13 cellular contexts compared by ENCODE assay signal in the genomic region with DNA sequence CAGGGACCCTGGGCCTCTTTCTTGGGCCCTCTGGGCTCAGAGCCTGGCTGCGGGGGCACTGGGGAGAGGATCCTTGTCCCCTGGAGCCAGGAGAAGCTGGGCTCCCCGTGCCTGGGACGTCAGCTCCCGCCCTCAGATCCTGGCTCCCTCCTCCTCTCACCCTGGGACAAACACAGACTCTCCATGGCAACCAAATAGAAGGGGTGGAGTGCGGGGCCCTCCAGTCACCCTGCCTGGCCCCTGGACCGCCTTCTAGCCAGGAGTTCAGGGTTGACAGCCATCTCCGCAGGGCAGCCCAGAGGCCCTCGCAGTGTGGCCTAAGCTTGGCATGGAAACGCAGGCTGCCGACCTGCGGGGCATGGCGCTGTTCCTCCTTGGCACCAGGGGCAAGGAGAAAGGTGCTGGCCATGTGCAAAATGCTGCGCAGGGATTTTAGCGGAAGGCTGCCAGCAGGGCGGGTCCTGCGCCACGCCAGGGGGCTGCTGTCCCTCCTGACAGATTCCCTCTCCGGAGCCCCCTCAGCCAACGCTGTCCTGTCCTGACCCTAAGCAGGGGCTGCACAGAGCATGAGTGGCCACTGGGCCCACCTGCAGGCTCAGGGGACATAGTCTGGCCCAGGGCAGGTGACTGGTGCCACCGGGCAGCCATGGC. TPM values are rescaled to one million over a fixed set of nuclear protein-coding genes. Genes with fewer than 3 reads are reported as not detected.
DNase-seq lines count a peak whose midpoint lies in the region; ATAC-seq and TF ChIP-seq lines count a peak whose summit lies in the region.
"Had no signal": no experiment of that assay in that cellular context is flagged by ENCODE, and none has a peak within 500 bp of the region (broad histone marks: within the 10 kb centered on the region; RNA-seq: fewer than 3 reads in every experiment).

No MANE protein-coding gene starts in this region.

- peaks cover 0 to 10% (median 4%) of the 10 kb centered on the region in 5 donors for H3K27me3 Mint-ChIP-seq in naive thymus-derived CD4-positive, alpha-beta T cell

- H3K9ac ChIP-seq in mammary epithelial cell (ENCODE audit: insufficient read depth, low read length) = no peak overlapping the region

- H3K27ac ChIP-seq in breast epithelium (no peak overlapping the region), mammary epithelial cell (ENCODE audit: insufficient read depth, low read depth, low read length) (no peak overlapping the region), cardiac muscle cell (no peak overlapping the region)
- H3K27ac ChIP-seq in naive thymus-derived CD4-positive, alpha-beta T cell (ENCODE audit: low read depth, low read length) = no peak overlapping the region

- no peak overlapping the region for H3K4me2 ChIP-seq in mammary epithelial cell (ENCODE audit: insufficient read depth, low read depth, low read length)

- peaks cover 0 to 6% (median 0%) of the 10 kb centered on the region in 5 donors for H3K36me3 Mint-ChIP-seq in naive thymus-derived CD4-positive, alpha-beta T cell

- H3K9me3 ChIP-seq in breast epithelium = no peaks in the 10 kb centered on the region
- no peaks in the 10 kb centered on the region for H3K9me3 ChIP-seq in mammary epithelial cell (replicated peaks; ENCODE audit: insufficient read depth, low read length)
- no peaks in the 10 kb centered on the region for H3K9me3 ChIP-seq in cardiac muscle cell (ENCODE audit: low read depth)
- H3K9me3 ChIP-seq in naive thymus-derived CD4-positive, alpha-beta T cell (ENCODE audit: control insufficient read depth in 2 of 3, low read length in 3 of 3) = no peaks in the 10 kb centered on the region
- no peaks in the 10 kb centered on the region for H3K9me3 ChIP-seq in HAP-1

- no TSS peak for BruUV-seq in mammary epithelial cell (replicated peaks; lab: Mats Ljungman, UMichigan)

- H4K20me1 ChIP-seq in mammary epithelial cell (ENCODE audit: insufficient read depth, low read length) = no peaks in the 10 kb centered on the region

- no peaks in the 10 kb centered on the region for H3K79me2 ChIP-seq in mammary epithelial cell (ENCODE audit: insufficient read depth, low read length)

- TF ChIP-seq CTCF in breast epithelium (IDR thresholded peaks at IDR 0.05) (no peak), mammary epithelial cell (conservative IDR thresholded peaks at IDR 0.05 in 1 of 2, IDR thresholded peaks at IDR 0.05 in 1 of 2; ENCODE audit: extremely low read depth in 1 of 2, insufficient read depth in 1 of 2, low read depth in 1 of 2, low read length in 2 of 2) (no peak), cardiac muscle cell (IDR thresholded peaks at IDR 0.05; ENCODE audit: low read depth, low read length) (no peak)

- intact Hi-C loops in breast epithelium (cut with DNase I; ENCODE audit: low total_unique reads) = no loop called here
- intact Hi-C loops in mammary epithelial cell (cut with micrococcal nuclease) = no loop called here
- intact Hi-C loops in naive thymus-derived CD4-positive, alpha-beta T cell (cut with micrococcal nuclease) = no loop called here

- no peak overlapping the region for H2AFZ ChIP-seq in mammary epithelial cell (ENCODE audit: low read depth, low read length)

- peak; percentile 15 for ATAC-seq in naive thymus-derived CD4-positive, alpha-beta T cell
- ATAC-seq in GM19467 (IDR thresholded peaks at IDR 0.05; ENCODE audit: unreplicated experiment) = no peak
- ATAC-seq: activated T-helper 17 cell treated with anti-CD3 and anti-CD28 coated beads, Interleukin-2, amount 50 U/mL, for 72 hours had no signal

- POLR2A ChIA-PET in naive thymus-derived CD4-positive, alpha-beta T cell (lab: Charles Lee) = no interaction called here

- H3K27me3 ChIP-seq in breast epithelium = peaks cover 0 to 18% of the 10 kb centered on the region in 2 donors
- no peaks in the 10 kb centered on the region for H3K27me3 ChIP-seq in mammary epithelial cell (ENCODE audit: insufficient read depth, low read length)
- H3K27me3 ChIP-seq in cardiac muscle cell = no peaks in the 10 kb centered on the region
- no peaks in the 10 kb centered on the region for H3K27me3 ChIP-seq in naive thymus-derived CD4-positive, alpha-beta T cell (ENCODE audit: control insufficient read depth in 2 of 2, insufficient read depth in 2 of 2, low read length in 2 of 2)
- H3K27me3 ChIP-seq in HAP-1 (ENCODE audit: low read depth) = no peaks in the 10 kb centered on the region

- no peak for TF ChIP-seq POLR2A in breast epithelium (IDR thresholded peaks at IDR 0.05)

- peaks cover 0 to 2% (median 0%) of the 10 kb centered on the region in 11 donors for H3K9me3 Mint-ChIP-seq in naive thymus-derived CD4-positive, alpha-beta T cell
- H3K9me3 Mint-ChIP-seq: activated B cell treated with CpG ODN at 0.5 μM for 24 hours; activated T-helper 17 cell treated with anti-CD3 and anti-CD28 coated beads, Interleukin-2, amount 50 U/mL, for 72 hours had no signal

- no peak overlapping the region for H3K4me3 Mint-ChIP-seq in naive thymus-derived CD4-positive, alpha-beta T cell
- H3K4me3 Mint-ChIP-seq: activated B cell treated with CpG ODN at 0.5 μM for 24 hours; activated T-helper 17 cell treated with anti-CD3 and anti-CD28 coated beads, Interleukin-2, amount 50 U/mL, for 72 hours had no signal

- in situ Hi-C loops in mammary epithelial cell (cut with MboI; ENCODE audit: low sequenced_read_pairs in 2 of 2) = no loop called here
- in situ Hi-C loops in HAP-1 (cut with MboI; ENCODE audit: low sequenced_read_pairs) = no loop called here

- no peaks in the 10 kb centered on the region for H3K36me3 ChIP-seq in breast epithelium
- no peaks in the 10 kb centered on the region for H3K36me3 ChIP-seq in mammary epithelial cell (ENCODE audit: insufficient read depth, low read length)
- H3K36me3 ChIP-seq in cardiac muscle cell = no peaks in the 10 kb centered on the region
- no peaks in the 10 kb centered on the region for H3K36me3 ChIP-seq in naive thymus-derived CD4-positive, alpha-beta T cell (ENCODE audit: control insufficient read depth in 2 of 3, insufficient read depth in 3 of 3, low read length in 3 of 3)
- no peaks in the 10 kb centered on the region for H3K36me3 ChIP-seq in HAP-1 (replicated peaks)

- DNase-seq in breast epithelium (ENCODE audit: low spot score in 2 of 2) (peak in 1 of 2 donors; percentile 71), mammary epithelial cell (no peak), cardiac muscle cell (ENCODE audit: low read depth in 1 of 2, low spot score in 1 of 2) (peak; percentile 18 to 23), DMS79 (lab: John Stamatoyannopoulos, UW) (no peak), HAP-1 (ENCODE audit: low spot score in 2 of 2) (no peak), NCI-H1092 (lab: John Stamatoyannopoulos, UW) (no peak)
- DNase-seq in naive thymus-derived CD4-positive, alpha-beta T cell = no peak
- DNase-seq: central memory CD4-positive, alpha-beta T cell; NCI-H446; SIG-M5 had no signal

- dilution Hi-C loops in mammary epithelial cell (cut with HindIII; ENCODE audit: low sequenced_read_pairs) = no loop called here

- H3K27ac Mint-ChIP-seq in naive thymus-derived CD4-positive, alpha-beta T cell = no peak overlapping the region
- H3K27ac Mint-ChIP-seq: activated B cell treated with CpG ODN at 0.5 μM for 24 hours; activated T-helper 17 cell treated with anti-CD3 and anti-CD28 coated beads, Interleukin-2, amount 50 U/mL, for 72 hours had no signal

- H3K4me1 ChIP-seq in breast epithelium (no peaks in the 10 kb centered on the region), mammary epithelial cell (ENCODE audit: insufficient read depth, low read length) (peaks cover 3% of the 10 kb centered on the region), cardiac muscle cell (ENCODE audit: low read depth) (peaks cover 8% of the 10 kb centered on the region), HAP-1 (no peaks in the 10 kb centered on the region)
- no peaks in the 10 kb centered on the region for H3K4me1 ChIP-seq in naive thymus-derived CD4-positive, alpha-beta T cell (ENCODE audit: control insufficient read depth in 2 of 2, insufficient read depth in 2 of 2, low read length in 2 of 2)

- WGBS in mammary epithelial cell (ENCODE audit: low coverage, missing lambda C conversion rate) = 27% methylated on average over 3 of the region's 20 CpGs

- H3K4me1 Mint-ChIP-seq in naive thymus-derived CD4-positive, alpha-beta T cell = peaks cover 0 to 11% (median 2%) of the 10 kb centered on the region in 7 donors

- peak overlapping the region in 2 of 3 donors; percentile 43 to 62 for H3K4me3 ChIP-seq in breast epithelium
- peak overlapping the region in 1 of 3 experiments; percentile 2 for H3K4me3 ChIP-seq in mammary epithelial cell (replicated peaks in 1 of 3; ENCODE audit: insufficient read depth in 1 of 3, low read depth in 2 of 3, low read length in 3 of 3)
- H3K4me3 ChIP-seq in cardiac muscle cell = no peak overlapping the region
- no peak overlapping the region for H3K4me3 ChIP-seq in naive thymus-derived CD4-positive, alpha-beta T cell (ENCODE audit: low read length)
- no peak overlapping the region for H3K4me3 ChIP-seq in HAP-1

- CTCF ChIA-PET in mammary epithelial cell (lab: Charles Lee; ENCODE audit: low non-redundant PET) = no interaction called here
- CTCF ChIA-PET in naive thymus-derived CD4-positive, alpha-beta T cell (lab: Charles Lee) = no interaction called here

RNA-seq across cellular contexts. Expression of a gene that starts 1.0 kb away (rescaled TPM):
- 10 to 100 TPM in 1 of 3 donors, 1 to 10 TPM in 2; 3.0 to 11.3 (median 9.5) TPM for total RNA-seq in breast epithelium
- 10 to 100 TPM in 1 of 2 donors, 1 to 10 TPM in 1; 6.0 to 10.6 TPM for total RNA-seq in mammary epithelial cell
- 0.63 TPM for polyA plus RNA-seq in mammary epithelial cell
- polyA minus RNA-seq in mammary epithelial cell = 4.8 TPM
- 12.4 and 12.7 TPM in 2 replicates for total RNA-seq in cardiac muscle cell
- 5.0 and 12.4 TPM in 2 replicates for polyA plus RNA-seq in cardiac muscle cell
- 10 to 100 TPM in 2 of 5 experiments, 1 to 10 TPM in 3; 7.1 to 22.1 (median 9.6) TPM for total RNA-seq in naive thymus-derived CD4-positive, alpha-beta T cell
- polyA plus RNA-seq in naive thymus-derived CD4-positive, alpha-beta T cell = under 1 TPM in 1 of 2 donors, not detected in 1; 0.20 TPM

RNA-seq across cellular contexts. Expression of a gene that starts 42.8 kb away (rescaled TPM):
- total RNA-seq in breast epithelium (10 to 100 TPM; 33.3 to 44.6 (median 36.1) TPM), mammary epithelial cell (10 to 100 TPM; 25.5 to 45.8 TPM), cardiac muscle cell (23.5 and 36.9 TPM in 2 replicates)
- polyA plus RNA-seq in mammary epithelial cell (14.5 TPM), cardiac muscle cell (20.8 and 24.5 TPM in 2 replicates)
- polyA minus RNA-seq in mammary epithelial cell = 19.9 TPM
- 10 to 100 TPM; 63.2 to 93.2 (median 82.2) TPM for total RNA-seq in naive thymus-derived CD4-positive, alpha-beta T cell
- polyA plus RNA-seq in naive thymus-derived CD4-positive, alpha-beta T cell = 10 to 100 TPM; 10.6 to 17.6 TPM

RNA-seq across cellular contexts. Expression of a gene that starts 42.9 kb away (rescaled TPM):
- total RNA-seq in breast epithelium = 1 to 10 TPM in 2 of 3 donors, under 1 TPM in 1; 0.96 to 2.3 (median 1.5) TPM
- total RNA-seq in mammary epithelial cell = 10 to 100 TPM in 1 of 2 donors, 1 to 10 TPM in 1; 5.7 to 27.9 TPM
- polyA plus RNA-seq in mammary epithelial cell = 35.4 TPM
- 68.5 TPM for polyA minus RNA-seq in mammary epithelial cell
- total RNA-seq in cardiac muscle cell = 9.8 and 10.4 TPM in 2 replicates
- polyA plus RNA-seq in cardiac muscle cell = 12.4 and 19.2 TPM in 2 replicates
- total RNA-seq in naive thymus-derived CD4-positive, alpha-beta T cell = 10 to 100 TPM in 1 of 5 experiments, under 1 TPM in 3, not detected in 1; 0.39 to 23.5 (median 0.57) TPM
- polyA plus RNA-seq in naive thymus-derived CD4-positive, alpha-beta T cell = under 1 TPM; 0.52 to 0.63 TPM

Comparison
In these comparisons a context has a peak if more than half of its experiments do, and no peak if none do; other contexts are left out.
1. DNase-seq: peak in cardiac muscle cell (2 of 2); none in mammary epithelial cell (single experiment), naive thymus-derived CD4-positive, alpha-beta T cell (0 of 9), DMS79 (single experiment), HAP-1 (0 of 2) and NCI-H1092 (single experiment).
2. H3K4me3 ChIP-seq: peak in breast epithelium (2 of 3); none in cardiac muscle cell (single experiment), naive thymus-derived CD4-positive, alpha-beta T cell (single experiment) and HAP-1 (single experiment).